In the genomic region with DNA sequence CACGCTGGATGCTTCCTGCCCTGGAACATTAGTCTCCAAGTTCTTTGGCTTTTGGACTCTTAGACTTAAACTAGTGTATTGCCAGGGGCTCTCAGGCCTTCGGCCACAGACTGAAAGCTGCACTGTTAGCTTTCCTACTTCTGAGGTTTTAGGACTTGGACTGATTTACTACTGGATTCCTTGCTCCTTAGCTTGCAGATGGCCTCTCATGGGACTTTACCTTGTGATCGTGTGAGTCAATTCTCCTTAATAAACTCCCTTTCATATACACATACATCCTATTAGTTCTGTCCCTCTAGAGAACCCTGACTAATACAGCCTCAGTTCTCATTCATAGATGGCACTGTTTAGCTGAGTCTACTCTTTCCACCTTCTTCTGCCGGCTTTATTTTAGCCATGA, we compare ENCODE assay signal across 21 cellular contexts.
"Had no signal": no experiment of that assay in that cellular context is flagged by ENCODE, and none has a peak within 500 bp of the region (broad histone marks: within the 10 kb centered on the region; RNA-seq: fewer than 3 reads in every experiment).

No MANE protein-coding gene starts in this region.

- H3K36me3 Mint-ChIP-seq: activated CD8-positive, alpha-beta memory T cell treated with anti-CD3 and anti-CD28 coated beads, Interleukin-2, amount 10 ng/mL, durations not matched to agents 7 days and 5 days; natural killer cell treated with Interleukin-12 subunit alpha and Interleukin-12 subunit beta and Interleukin-15 and Interleukin-18, amount 100 ng/mL, for 72 hours; type B pancreatic cell had no signal

- H3K4me3 Mint-ChIP-seq: activated CD4-positive, alpha-beta memory T cell treated with anti-CD3 and anti-CD28 coated beads, Interleukin-2, amount 10 ng/mL, durations not matched to agents 7 days and 5 days; activated CD4-positive, alpha-beta T cell treated with anti-CD3 and anti-CD28 coated beads, Interleukin-2, amount 10 ng/mL, durations not matched to agents 24 days and 14 days; activated CD8-positive, alpha-beta memory T cell treated with anti-CD3 and anti-CD28 coated beads, Interleukin-2, amount 10 ng/mL, durations not matched to agents 7 days and 5 days; activated naive CD8-positive, alpha-beta T cell treated with anti-CD3 and anti-CD28 coated beads, Interleukin-2, amount 50 U/mL, for 24 hours; activated T-helper 1 cell treated with anti-CD3 and anti-CD28 coated beads, Interleukin-12 subunit alpha, Interleukin-12 subunit beta, Interleukin-2, Interleukin-4 antibody, amounts not matched to agents 30 ng/mL and 10 ng/mL and 1 ng/mL, durations not matched to agents 14 hours and 24 hours and 36 hours; natural killer cell treated with Interleukin-12 subunit alpha and Interleukin-12 subunit beta and Interleukin-15 and Interleukin-18, amount 100 ng/mL, for 72 hours; T-helper 17 cell; type B pancreatic cell had no signal

- H3K4me1 Mint-ChIP-seq: activated CD4-positive, alpha-beta memory T cell treated with anti-CD3 and anti-CD28 coated beads, Interleukin-2, amount 10 ng/mL, durations not matched to agents 7 days and 5 days; activated CD4-positive, alpha-beta T cell treated with anti-CD3 and anti-CD28 coated beads, Interleukin-2, amount 10 ng/mL, durations not matched to agents 24 days and 14 days; activated CD8-positive, alpha-beta memory T cell treated with anti-CD3 and anti-CD28 coated beads, Interleukin-2, amount 10 ng/mL, durations not matched to agents 7 days and 5 days; activated naive CD8-positive, alpha-beta T cell treated with anti-CD3 and anti-CD28 coated beads, Interleukin-2, amount 50 U/mL, for 24 hours; T-helper 17 cell had no signal

- H3K27me3 Mint-ChIP-seq: activated CD4-positive, alpha-beta memory T cell treated with anti-CD3 and anti-CD28 coated beads, Interleukin-2, amount 10 ng/mL, durations not matched to agents 7 days and 5 days; activated CD4-positive, alpha-beta T cell treated with anti-CD3 and anti-CD28 coated beads, Interleukin-2, amount 10 ng/mL, durations not matched to agents 24 days and 14 days; activated CD8-positive, alpha-beta memory T cell treated with anti-CD3 and anti-CD28 coated beads, Interleukin-2, amount 10 ng/mL, durations not matched to agents 7 days and 5 days; activated naive CD8-positive, alpha-beta T cell treated with anti-CD3 and anti-CD28 coated beads, Interleukin-2, amount 50 U/mL, for 24 hours; natural killer cell treated with Interleukin-12 subunit alpha and Interleukin-12 subunit beta and Interleukin-15 and Interleukin-18, amount 100 ng/mL, for 72 hours; T-helper 17 cell had no signal

- H3K27ac Mint-ChIP-seq: activated CD4-positive, alpha-beta memory T cell treated with anti-CD3 and anti-CD28 coated beads, Interleukin-2, amount 10 ng/mL, durations not matched to agents 7 days and 5 days; activated CD4-positive, alpha-beta T cell treated with anti-CD3 and anti-CD28 coated beads, Interleukin-2, amount 10 ng/mL, durations not matched to agents 24 days and 14 days; activated CD8-positive, alpha-beta memory T cell treated with anti-CD3 and anti-CD28 coated beads, Interleukin-2, amount 10 ng/mL, durations not matched to agents 7 days and 5 days; activated naive CD8-positive, alpha-beta T cell treated with anti-CD3 and anti-CD28 coated beads, Interleukin-2, amount 50 U/mL, for 24 hours; activated T-helper 1 cell treated with anti-CD3 and anti-CD28 coated beads, Interleukin-12 subunit alpha, Interleukin-12 subunit beta, Interleukin-2, Interleukin-4 antibody, amounts not matched to agents 30 ng/mL and 10 ng/mL and 1 ng/mL, durations not matched to agents 14 hours and 24 hours and 36 hours; natural killer cell treated with Interleukin-12 subunit alpha and Interleukin-12 subunit beta and Interleukin-15 and Interleukin-18, amount 100 ng/mL, for 72 hours; T-helper 17 cell; type B pancreatic cell had no signal

- H3K9me3 Mint-ChIP-seq: activated CD4-positive, alpha-beta memory T cell treated with anti-CD3 and anti-CD28 coated beads, Interleukin-2, amount 10 ng/mL, durations not matched to agents 7 days and 5 days; activated CD4-positive, alpha-beta T cell treated with anti-CD3 and anti-CD28 coated beads, Interleukin-2, amount 10 ng/mL, durations not matched to agents 24 days and 14 days; activated naive CD8-positive, alpha-beta T cell treated with anti-CD3 and anti-CD28 coated beads, Interleukin-2, amount 50 U/mL, for 24 hours; activated T-helper 1 cell treated with anti-CD3 and anti-CD28 coated beads, Interleukin-12 subunit alpha, Interleukin-12 subunit beta, Interleukin-2, Interleukin-4 antibody, amounts not matched to agents 30 ng/mL and 10 ng/mL and 1 ng/mL, durations not matched to agents 14 hours and 24 hours and 36 hours; natural killer cell treated with Interleukin-12 subunit alpha and Interleukin-12 subunit beta and Interleukin-15 and Interleukin-18, amount 100 ng/mL, for 72 hours; type B pancreatic cell had no signal

- DNase-seq: activated CD4-positive, alpha-beta memory T cell treated with anti-CD3 and anti-CD28 coated beads, Interleukin-2, amount 10 ng/mL, durations not matched to agents 7 days and 5 days; activated CD4-positive, alpha-beta T cell treated with anti-CD3 and anti-CD28 coated beads, Interleukin-2, amount 10 ng/mL, durations not matched to agents 24 days and 14 days; activated CD8-positive, alpha-beta memory T cell treated with anti-CD3 and anti-CD28 coated beads, Interleukin-2, amount 10 ng/mL, durations not matched to agents 7 days and 5 days; activated gamma-delta T cell; activated naive CD4-positive, alpha-beta T cell treated with anti-CD3 and anti-CD28 coated beads, Interleukin-2, amount 50 U/mL, for 16 hours; activated naive CD8-positive, alpha-beta T cell treated with anti-CD3 and anti-CD28 coated beads, Interleukin-2, amount 50 U/mL, for 24 hours; cortex of kidney; gastrocnemius medialis; hypothalamus; left ventricle myocardium inferior; midbrain; stimulated activated CD4-positive, alpha-beta T cell treated with anti-CD3 and anti-CD28 coated beads, Interleukin-2, amount 100 ng/mL, for 48 hours; stimulated activated CD8-positive, alpha-beta memory T cell treated with anti-CD3 and anti-CD28 coated beads, Interleukin-4, amount 100 ng/mL, for 48 hours; stimulated activated naive CD4-positive, alpha-beta T cell; T-helper 17 cell had no signal

- H3K4me3 ChIP-seq: cardiac muscle cell, gastrocnemius medialis, left ventricle myocardium inferior, thoracic aorta had no signal

- ATAC-seq: activated CD8-positive, alpha-beta memory T cell treated with anti-CD3 and anti-CD28 coated beads, Interleukin-2, amount 10 ng/mL, durations not matched to agents 7 days and 5 days; activated naive CD8-positive, alpha-beta T cell treated with anti-CD3 and anti-CD28 coated beads, Interleukin-2, amount 50 U/mL, for 24 hours; gastrocnemius medialis; natural killer cell treated with Interleukin-12 subunit alpha and Interleukin-12 subunit beta and Interleukin-15 and Interleukin-18, amount 100 ng/mL, for 72 hours; sciatic nerve; T-helper 17 cell had no signal
